Comparison of ENCODE assay signal across 5 cellular contexts in the genomic region with DNA sequence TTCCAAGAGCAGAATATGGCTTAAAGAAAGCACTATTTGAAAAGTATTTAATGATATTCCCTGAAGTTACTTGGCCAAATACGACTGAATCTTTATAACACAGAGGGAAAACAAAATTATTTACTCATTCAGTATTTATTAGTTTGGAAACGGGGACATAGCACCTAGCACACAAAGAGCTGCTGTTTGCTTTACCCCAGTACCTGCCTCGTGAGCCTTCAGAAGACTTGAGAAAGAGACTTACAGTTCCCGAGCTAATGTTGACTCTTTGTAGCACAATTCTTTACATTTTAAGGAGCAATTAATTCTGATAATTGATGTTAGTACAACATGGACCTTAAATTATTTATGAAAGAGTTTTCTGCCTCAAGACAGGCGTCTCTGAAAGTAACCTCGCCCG.
"Had no signal": no experiment of that assay in that cellular context is flagged by ENCODE, and none has a peak within 500 bp of the region (broad histone marks: within the 10 kb centered on the region; RNA-seq: fewer than 3 reads in every experiment).

No MANE protein-coding gene starts in this region.

- DNase-seq: H9, HCEC 1CT, IMR-90 had no signal

- H3K4me3 ChIP-seq: GM23338, K562 had no signal

- ATAC-seq: GM23338, K562 had no signal
